In genomic region chr18:13551305-13551603, GRCh38 we compare ENCODE assay signal across 1 cellular context.
TF ChIP-seq lines count a peak whose summit lies in the region.

No MANE protein-coding gene starts in this region.

TF ChIP-seq in IMR-90, 13 proteins besides CTCF, POLR2A, EP300 and RAD21 (continued from another document):
- TF ChIP-seq, protein P1, sequence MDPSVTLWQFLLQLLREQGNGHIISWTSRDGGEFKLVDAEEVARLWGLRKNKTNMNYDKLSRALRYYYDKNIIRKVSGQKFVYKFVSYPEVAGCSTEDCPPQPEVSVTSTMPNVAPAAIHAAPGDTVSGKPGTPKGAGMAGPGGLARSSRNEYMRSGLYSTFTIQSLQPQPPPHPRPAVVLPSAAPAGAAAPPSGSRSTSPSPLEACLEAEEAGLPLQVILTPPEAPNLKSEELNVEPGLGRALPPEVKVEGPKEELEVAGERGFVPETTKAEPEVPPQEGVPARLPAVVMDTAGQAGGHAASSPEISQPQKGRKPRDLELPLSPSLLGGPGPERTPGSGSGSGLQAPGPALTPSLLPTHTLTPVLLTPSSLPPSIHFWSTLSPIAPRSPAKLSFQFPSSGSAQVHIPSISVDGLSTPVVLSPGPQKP (IDR thresholded peaks at IDR 0.05; ENCODE audit: borderline replicate concordance, low read depth, low read length) = no peak
- TF ChIP-seq RCOR1 (IDR thresholded peaks at IDR 0.05; ENCODE audit: insufficient replicate concordance, low read length) (no peak), CEBPB (IDR thresholded peaks at IDR 0.05; ENCODE audit: low read depth, low read length) (no peak), SMC3 (IDR thresholded peaks at IDR 0.05; ENCODE audit: low read depth, low read length) (no peak), USF2 (IDR thresholded peaks at IDR 0.05; ENCODE audit: low read depth, low read length) (no peak), CHD1 (IDR thresholded peaks at IDR 0.05; ENCODE audit: low read depth, low read length) (no peak), RFX5 (IDR thresholded peaks at IDR 0.05; ENCODE audit: low read depth, low read length) (no peak), FOS (IDR thresholded peaks at IDR 0.05; ENCODE audit: low read depth, low read length) (no peak), MAFK (IDR thresholded peaks at IDR 0.05; ENCODE audit: low read depth, low read length) (no peak)
